8 cellular contexts compared by ENCODE assay signal in genomic region chr1:24536391-24536840, GRCh38. TPM values are rescaled to one million over a fixed set of nuclear protein-coding genes. Genes with fewer than 3 reads are reported as not detected.
DNase-seq lines count a peak whose midpoint lies in the region; ATAC-seq and TF ChIP-seq lines count a peak whose summit lies in the region.

No MANE protein-coding gene starts in this region.

- no peaks in the 10 kb centered on the region for H3K27me3 Mint-ChIP-seq in activated naive CD4-positive, alpha-beta T cell treated with anti-CD3 and anti-CD28 coated beads, Interleukin-2, amount 50 U/mL, for 24 hours
- peaks cover 4% of the 10 kb centered on the region for H3K27me3 Mint-ChIP-seq in HFFc6 (ENCODE audit: insufficient read depth)

- in situ Hi-C loops in Caki2 (cut with HindIII; ENCODE audit: low pct_unique_long_range_greater_than_20kb, low sequenced_read_pairs) = no loop called here

- peaks cover 20% of the 10 kb centered on the region for H3K36me3 Mint-ChIP-seq in activated naive CD4-positive, alpha-beta T cell treated with anti-CD3 and anti-CD28 coated beads, Interleukin-2, amount 50 U/mL, for 24 hours
- H3K36me3 Mint-ChIP-seq in HFFc6 (ENCODE audit: low read depth) = no peaks in the 10 kb centered on the region; the same call in 1 of the 2 replicates

- H3K9ac ChIP-seq in SK-N-MC (ENCODE audit: insufficient read length) = peak overlapping the region; percentile 69

- intact Hi-C loops in sciatic nerve (cut with DNase I) = no loop called here

- TF ChIP-seq CTCF in HFFc6 (IDR thresholded peaks at IDR 0.05) = no peak

- peak overlapping the region; percentile 98 for H3K27ac Mint-ChIP-seq in activated naive CD4-positive, alpha-beta T cell treated with anti-CD3 and anti-CD28 coated beads, Interleukin-2, amount 50 U/mL, for 24 hours
- H3K27ac Mint-ChIP-seq in HFFc6 = no peak overlapping the region

- no peaks in the 10 kb centered on the region for H3K9me3 ChIP-seq in SK-N-MC (ENCODE audit: low read depth, low read length)

- H3K27ac ChIP-seq in SK-N-MC = peak overlapping the region; percentile 99

- H3K4me3 Mint-ChIP-seq in activated naive CD4-positive, alpha-beta T cell treated with anti-CD3 and anti-CD28 coated beads, Interleukin-2, amount 50 U/mL, for 24 hours = peak overlapping the region; percentile 87
- no peak overlapping the region for H3K4me3 Mint-ChIP-seq in HFFc6

- peaks cover 79% of the 10 kb centered on the region for H3K4me1 Mint-ChIP-seq in activated naive CD4-positive, alpha-beta T cell treated with anti-CD3 and anti-CD28 coated beads, Interleukin-2, amount 50 U/mL, for 24 hours
- H3K4me1 Mint-ChIP-seq in HFFc6 (ENCODE audit: low read depth) = peaks cover 27% of the 10 kb centered on the region

- peak; percentile 64 for ATAC-seq in HG02678 (IDR thresholded peaks at IDR 0.05; ENCODE audit: unreplicated experiment)
- peak; percentile 59 for ATAC-seq in sciatic nerve
- no peak for ATAC-seq in GM18909 (IDR thresholded peaks at IDR 0.05; ENCODE audit: poor library complexity, unreplicated experiment)

- peaks cover 5% of the 10 kb centered on the region; the same call in 1 of the 2 replicates for H3K36me3 ChIP-seq in SK-N-MC (ENCODE audit: insufficient read depth, low read length)

- DNase-seq in Caki2 (ENCODE audit: low read depth) (peak; percentile 83), SK-N-MC (ENCODE audit: low read depth, low spot score) (peak; percentile 97), sciatic nerve (ENCODE audit: low spot score) (no peak), HFFc6 (no peak), NCI-H146 (lab: John Stamatoyannopoulos, UW) (no peak)

- peak overlapping the region; percentile 74 for H3K4me3 ChIP-seq in SK-N-MC

- H3K9me3 Mint-ChIP-seq in activated naive CD4-positive, alpha-beta T cell treated with anti-CD3 and anti-CD28 coated beads, Interleukin-2, amount 50 U/mL, for 24 hours = no peaks in the 10 kb centered on the region
- no peaks in the 10 kb centered on the region for H3K9me3 Mint-ChIP-seq in HFFc6

RNA-seq across cellular contexts. Expression of gene NCMAP, which starts 19.5 kb away (rescaled TPM):
- not detected in 2 replicates for total RNA-seq in Caki2 (2014; rRNA removed; shearing (Covaris generic); ENCODE audit: low replicate concordance)
- total RNA-seq in sciatic nerve = 226 TPM
- not detected for total RNA-seq in HFFc6 (2021; fragmentation: NEBNext Ultra II Directional; extraction: Animal tissue kit (Norgen Biotek cat#: 25700))

RNA-seq across cellular contexts. Expression of gene RCAN3, which starts 33.8 kb away (rescaled TPM):
- 4.0 and 13.7 TPM in 2 replicates for total RNA-seq in Caki2 (2014; rRNA removed; shearing (Covaris generic); ENCODE audit: low replicate concordance)
- total RNA-seq in sciatic nerve = 14.0 TPM
- total RNA-seq in HFFc6 (2021; fragmentation: NEBNext Ultra II Directional; extraction: Animal tissue kit (Norgen Biotek cat#: 25700)) = 10 to 100 TPM; 11.9 to 14.5 (median 12.9) TPM

Comparison
In these comparisons a context has a peak if more than half of its experiments do, and no peak if none do; other contexts are left out.
1. DNase-seq: peak in Caki2 (single experiment) and SK-N-MC (single experiment); none in sciatic nerve (single experiment), HFFc6 (single experiment) and NCI-H146 (single experiment).
2. RNA of gene NCMAP, which starts 19.5 kb away (total RNA-seq): 226 TPM in sciatic nerve (single experiment); not detected in Caki2 and not detected in HFFc6; every median in the first group is over 100 times any median in the second.